11 cellular contexts compared by ENCODE assay signal in the genomic region with DNA sequence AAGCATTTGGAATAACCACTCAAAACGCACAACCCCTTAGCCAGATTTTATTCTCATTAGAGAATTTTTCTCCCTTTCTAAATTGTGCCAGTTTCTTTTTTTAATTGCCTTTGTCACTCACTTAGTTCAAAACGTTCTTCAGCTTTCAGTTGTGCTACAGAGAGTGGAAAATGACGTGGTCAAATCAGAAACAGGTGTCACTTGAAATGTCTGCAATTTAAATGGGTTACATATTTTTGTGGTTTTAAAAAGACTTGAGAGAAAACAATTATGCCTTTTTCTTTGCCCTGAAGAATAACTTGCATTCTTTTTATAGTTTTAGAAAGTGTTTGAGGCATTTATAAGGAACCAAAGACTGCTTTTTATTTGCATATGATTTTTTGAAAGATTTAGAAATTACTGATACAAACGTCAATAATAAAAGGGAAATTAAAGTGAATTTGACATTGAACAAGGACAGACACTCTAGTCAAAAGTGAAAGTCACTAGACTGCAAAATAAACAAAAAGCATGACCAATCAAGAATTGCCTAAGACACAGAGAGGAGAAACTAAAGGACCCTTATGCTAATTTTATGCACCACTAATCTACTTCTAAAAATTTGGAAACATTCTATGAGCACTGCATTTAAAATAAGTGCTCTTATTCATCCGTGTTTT.
DNase-seq lines count a peak whose midpoint lies in the region; ATAC-seq, FAIRE-seq and TF ChIP-seq lines count a peak whose summit lies in the region.
"Had no signal": no experiment of that assay in that cellular context is flagged by ENCODE, and none has a peak within 500 bp of the region (broad histone marks: within the 10 kb centered on the region; RNA-seq: fewer than 3 reads in every experiment).

No MANE protein-coding gene starts in this region.

- no peak overlapping the region for H3K27ac ChIP-seq in effector memory CD4-positive, alpha-beta T cell (ENCODE audit: insufficient read depth, low read length, poor library complexity, severe bottlenecking)
- H3K27ac ChIP-seq in pancreas, result no peak overlapping the region
- H3K27ac ChIP-seq in tibial artery, result peak overlapping the region in 1 of 2 donors; percentile 28
- H3K27ac ChIP-seq: SJSA1 had no signal

- 26 to 35% methylated on average over 5 of the region's 5 CpGs for WGBS in pancreas, 2 donors

- H3K36me3 ChIP-seq in effector memory CD4-positive, alpha-beta T cell (ENCODE audit: control insufficient read depth, insufficient read depth, low read length), result no peaks in the 10 kb centered on the region
- H3K36me3 ChIP-seq in pancreas (no peaks in the 10 kb centered on the region), tibial artery (peaks cover 0 to 4% (median 0%) of the 10 kb centered on the region in 3 donors)
- H3K36me3 ChIP-seq: SJSA1 had no signal

- no peak for FAIRE-seq in pancreas (lab: Jason Lieb, UNC)
- FAIRE-seq: bronchial epithelial cell had no signal

- H3K27me3 ChIP-seq in effector memory CD4-positive, alpha-beta T cell (replicated peaks; ENCODE audit: control insufficient read depth, insufficient read depth, low read length, poor library complexity, severe bottlenecking), result no peaks in the 10 kb centered on the region
- H3K27me3 ChIP-seq in pancreas, result peaks cover 0 to 4% (median 0%) of the 10 kb centered on the region in 4 donors
- no peaks in the 10 kb centered on the region for H3K27me3 ChIP-seq in tibial artery
- H3K27me3 ChIP-seq: SJSA1 had no signal

- ATAC-seq in GM21526 (IDR thresholded peaks at IDR 0.05; ENCODE audit: low FRiP score, unreplicated experiment) (peak; percentile 54), HG03469 (IDR thresholded peaks at IDR 0.05; ENCODE audit: unreplicated experiment) (peak; percentile 33), pancreas (no peak)

- TF ChIP-seq CTCF in fibroblast of the aortic adventitia (IDR thresholded peaks at IDR 0.05; ENCODE audit: insufficient read depth, low read length), result no peak
- TF ChIP-seq CTCF in pancreas (IDR thresholded peaks at IDR 0.05), result no peak
- TF ChIP-seq CTCF in tibial artery (IDR thresholded peaks at IDR 0.05), result no peak

- intact Hi-C loops in pancreas (cut with DNase I), result no loop called here
- intact Hi-C loops in tibial artery (cut with DNase I; ENCODE audit: low total_unique reads), result no loop called here

- H3K4me3 ChIP-seq in fibroblast of the aortic adventitia (ENCODE audit: low read depth, low read length) (no peak overlapping the region), pancreas (no peak overlapping the region), tibial artery (no peak overlapping the region)
- no peak overlapping the region for H3K4me3 ChIP-seq in effector memory CD4-positive, alpha-beta T cell (ENCODE audit: insufficient read depth, low read depth, low read length, poor library complexity, severe bottlenecking)
- H3K4me3 ChIP-seq: SJSA1 had no signal

- H3K4me1 ChIP-seq in effector memory CD4-positive, alpha-beta T cell (ENCODE audit: control insufficient read depth, insufficient read depth, low read length, poor library complexity, severe bottlenecking), result no peaks in the 10 kb centered on the region
- H3K4me1 ChIP-seq in pancreas (peaks cover 0 to 4% (median 0%) of the 10 kb centered on the region in 3 donors), tibial artery (no peaks in the 10 kb centered on the region)

- DNase-seq in EL (peak; percentile 60), fibroblast of the aortic adventitia (ENCODE audit: low read depth) (peak; percentile 58), SKM-1 (lab: John Stamatoyannopoulos, UW; ENCODE audit: unreplicated experiment) (no peak), pancreas (no peak), tibial artery (no peak)
- no peak for DNase-seq in effector memory CD4-positive, alpha-beta T cell
- DNase-seq: stimulated activated naive CD8-positive, alpha-beta T cell treated with anti-CD3 and anti-CD28 coated beads, Interleukin-15, Interleukin-2, amounts not matched to agents 100 U/mL and 50 U/mL, for 24 hours had no signal

- no peaks in the 10 kb centered on the region for H3K9me3 ChIP-seq in effector memory CD4-positive, alpha-beta T cell (ENCODE audit: control insufficient read depth, low read length)
- H3K9me3 ChIP-seq in pancreas (no peaks in the 10 kb centered on the region), tibial artery (no peaks in the 10 kb centered on the region)
- H3K9me3 ChIP-seq: SJSA1 had no signal

Comparison
In these comparisons a context has a peak if more than half of its experiments do, and no peak if none do; other contexts are left out.
1. DNase-seq: peak in EL (single experiment) and fibroblast of the aortic adventitia (single experiment); none in effector memory CD4-positive, alpha-beta T cell (0 of 3), SKM-1 (single experiment), pancreas (0 of 6) and tibial artery (0 of 2).
2. ATAC-seq: peak in GM21526 (single experiment) and HG03469 (single experiment); none in pancreas (0 of 4).